2 cellular contexts compared by ENCODE assay signal in genomic region chr6:116351101-116351500, GRCh38.
TF ChIP-seq lines count a peak whose summit lies in the region.

No MANE protein-coding gene starts in this region.

TF ChIP-seq in GM12878, 131 proteins besides CTCF, POLR2A, EP300 and RAD21 (continued from another document):
- TF ChIP-seq MTA3 (IDR thresholded peaks at IDR 0.05; ENCODE audit: borderline replicate concordance, low read length) (no peak), ZNF274 (IDR thresholded peaks at IDR 0.05; ENCODE audit: insufficient read depth, insufficient read length) (no peak), E2F8 (IDR thresholded peaks at IDR 0.05; ENCODE audit: low read depth, partially characterized antibody) (no peak), HDAC6 (IDR thresholded peaks at IDR 0.05; ENCODE audit: unreplicated experiment) (no peak), EGR1 (IDR thresholded peaks at IDR 0.05; ENCODE audit: borderline replicate concordance in 1 of 2, low read depth in 2 of 2, low read length in 2 of 2) (no peak), RUNX3 (IDR thresholded peaks at IDR 0.05; ENCODE audit: low read length) (no peak), YBX1 (IDR thresholded peaks at IDR 0.05) (no peak), SKIL (IDR thresholded peaks at IDR 0.05; ENCODE audit: low read depth, poor library complexity, severe bottlenecking) (no peak), USF2 (IDR thresholded peaks at IDR 0.05; ENCODE audit: borderline replicate concordance, low read depth, low read length) (no peak), JUND (IDR thresholded peaks at IDR 0.05; ENCODE audit: low read depth, low read length) (no peak), HDGF (IDR thresholded peaks at IDR 0.05) (no peak), PML (IDR thresholded peaks at IDR 0.05; ENCODE audit: low read length) (no peak)

TF ChIP-seq in SK-N-SH, 30 proteins besides CTCF, POLR2A, EP300 and RAD21 (continued from another document):
- no peak for TF ChIP-seq USF1 (IDR thresholded peaks at IDR 0.05; ENCODE audit: borderline replicate concordance, low read depth)
- no peak for TF ChIP-seq TEAD4 (IDR thresholded peaks at IDR 0.05; ENCODE audit: borderline replicate concordance, insufficient read depth)
- no peak for TF ChIP-seq RXRA (IDR thresholded peaks at IDR 0.05; ENCODE audit: borderline replicate concordance, low read depth)
- no peak for TF ChIP-seq CHD2 (IDR thresholded peaks at IDR 0.05; ENCODE audit: low read length, partially characterized antibody)
- TF ChIP-seq SIN3A (IDR thresholded peaks at IDR 0.05; ENCODE audit: borderline replicate concordance, low read depth, low read length), result no peak
- no peak for TF ChIP-seq MXI1 (IDR thresholded peaks at IDR 0.05; ENCODE audit: low read depth, low read length)
- TF ChIP-seq TCF12 (IDR thresholded peaks at IDR 0.05), result no peak
- no peak for TF ChIP-seq YY1 (IDR thresholded peaks at IDR 0.05; ENCODE audit: low read depth)
- TF ChIP-seq FOXM1 (IDR thresholded peaks at IDR 0.05; ENCODE audit: low read depth), result no peak
- no peak for TF ChIP-seq JUND (IDR thresholded peaks at IDR 0.05)
- no peak for TF ChIP-seq TAF1 (IDR thresholded peaks at IDR 0.05; ENCODE audit: borderline replicate concordance, low read depth, low read length)
- TF ChIP-seq USF2 (IDR thresholded peaks at IDR 0.05; ENCODE audit: borderline replicate concordance, low read depth, low read length), result no peak
- TF ChIP-seq NFIC (IDR thresholded peaks at IDR 0.05; ENCODE audit: borderline replicate concordance), result no peak
- no peak for TF ChIP-seq REST (IDR thresholded peaks at IDR 0.05; ENCODE audit: low read depth, low read length)
- no peak for TF ChIP-seq MAX (IDR thresholded peaks at IDR 0.05; ENCODE audit: low read depth)
- no peak for TF ChIP-seq RFX5 (IDR thresholded peaks at IDR 0.05; ENCODE audit: low read length)
